ENCODE assay signal across 24 cellular contexts in genomic region chr18:68724021-68724420, GRCh38.
"Had no signal": no experiment of that assay in that cellular context is flagged by ENCODE, and none has a peak within 500 bp of the region (broad histone marks: within the 10 kb centered on the region; RNA-seq: fewer than 3 reads in every experiment).

No MANE protein-coding gene starts in this region.

- H3K27me3 Mint-ChIP-seq: progenitor cell of endocrine pancreas; stimulated activated naive CD8-positive, alpha-beta T cell treated with anti-CD3 and anti-CD28 coated beads, Interleukin-15, Interleukin-2, amounts not matched to agents 100 ng/mL and 50 ng/mL, for 24 hours; type B pancreatic cell had no signal

- DNase-seq: hippocampal formation; immature natural killer cell; left ventricle myocardium inferior; naive B cell; natural killer cell; nephron progenitor cell; ovary; retina; spleen; stimulated activated CD4-positive, alpha-beta T cell treated with anti-CD3 and anti-CD28 coated beads, Interleukin-4, amount 100 ng/mL, for 24 hours; stimulated activated naive CD4-positive, alpha-beta T cell; tibial artery; uterus had no signal

- H3K4me3 Mint-ChIP-seq: natural killer cell; nephron progenitor cell; neural progenitor cell; stimulated activated effector memory CD8-positive, alpha-beta T cell treated with anti-CD3 and anti-CD28 coated beads, Interleukin-12 subunit alpha, Interleukin-12 subunit beta, amount 100 ng/mL, for 72 hours; stimulated activated naive CD8-positive, alpha-beta T cell treated with anti-CD3 and anti-CD28 coated beads, Interleukin-15, Interleukin-2, amounts not matched to agents 100 ng/mL and 50 ng/mL, for 24 hours; type B pancreatic cell had no signal

- H3K27ac Mint-ChIP-seq: nephron progenitor cell; neural progenitor cell; progenitor cell of endocrine pancreas; stimulated activated effector memory CD8-positive, alpha-beta T cell treated with anti-CD3 and anti-CD28 coated beads, Interleukin-12 subunit alpha, Interleukin-12 subunit beta, amount 100 ng/mL, for 72 hours; stimulated activated naive CD8-positive, alpha-beta T cell treated with anti-CD3 and anti-CD28 coated beads, Interleukin-15, Interleukin-2, amounts not matched to agents 100 ng/mL and 50 ng/mL, for 24 hours; type B pancreatic cell had no signal

- H3K36me3 Mint-ChIP-seq: natural killer cell; stimulated activated effector memory CD8-positive, alpha-beta T cell treated with anti-CD3 and anti-CD28 coated beads, Interleukin-12 subunit alpha, Interleukin-12 subunit beta, amount 100 ng/mL, for 72 hours; type B pancreatic cell had no signal

- H2AFZ ChIP-seq: neural progenitor cell had no signal

- H3K4me3 ChIP-seq: left ventricle myocardium inferior, lung, neural progenitor cell, ovary, skin epidermis, spleen, suprapubic skin, thoracic aorta, tibial artery, uterus had no signal

- H3K4me2 ChIP-seq: neural progenitor cell had no signal

- H3K9me3 Mint-ChIP-seq: immature natural killer cell; natural killer cell; neural progenitor cell; stimulated activated effector memory CD8-positive, alpha-beta T cell treated with anti-CD3 and anti-CD28 coated beads, Interleukin-12 subunit alpha, Interleukin-12 subunit beta, amount 100 ng/mL, for 72 hours; stimulated activated naive CD8-positive, alpha-beta T cell treated with anti-CD3 and anti-CD28 coated beads, Interleukin-15, Interleukin-2, amounts not matched to agents 100 ng/mL and 50 ng/mL, for 24 hours had no signal

- H3K4me1 Mint-ChIP-seq: nephron progenitor cell had no signal

- H3K36me3 ChIP-seq: ovary, suprapubic skin, thoracic aorta, tibial artery, uterus had no signal

- H3K9ac ChIP-seq: neural progenitor cell had no signal

- H3K4me1 ChIP-seq: neural progenitor cell, uterus had no signal

- H3K27ac ChIP-seq: left ventricle myocardium inferior, neural progenitor cell, ovary, suprapubic skin, thoracic aorta, tibial artery, uterus had no signal

- ATAC-seq: natural killer cell; right cardiac atrium; sciatic nerve; stimulated activated effector memory CD8-positive, alpha-beta T cell treated with anti-CD3 and anti-CD28 coated beads, Interleukin-12 subunit alpha, Interleukin-12 subunit beta, amount 100 ng/mL, for 72 hours had no signal

- H3K9me3 ChIP-seq: left ventricle myocardium inferior, ovary, spleen, suprapubic skin, thoracic aorta, tibial artery, uterus had no signal

- H3K27me3 ChIP-seq: neural progenitor cell, ovary, spleen, suprapubic skin, tibial artery, uterus had no signal
